8 cellular contexts compared by ENCODE assay signal in the genomic region with DNA sequence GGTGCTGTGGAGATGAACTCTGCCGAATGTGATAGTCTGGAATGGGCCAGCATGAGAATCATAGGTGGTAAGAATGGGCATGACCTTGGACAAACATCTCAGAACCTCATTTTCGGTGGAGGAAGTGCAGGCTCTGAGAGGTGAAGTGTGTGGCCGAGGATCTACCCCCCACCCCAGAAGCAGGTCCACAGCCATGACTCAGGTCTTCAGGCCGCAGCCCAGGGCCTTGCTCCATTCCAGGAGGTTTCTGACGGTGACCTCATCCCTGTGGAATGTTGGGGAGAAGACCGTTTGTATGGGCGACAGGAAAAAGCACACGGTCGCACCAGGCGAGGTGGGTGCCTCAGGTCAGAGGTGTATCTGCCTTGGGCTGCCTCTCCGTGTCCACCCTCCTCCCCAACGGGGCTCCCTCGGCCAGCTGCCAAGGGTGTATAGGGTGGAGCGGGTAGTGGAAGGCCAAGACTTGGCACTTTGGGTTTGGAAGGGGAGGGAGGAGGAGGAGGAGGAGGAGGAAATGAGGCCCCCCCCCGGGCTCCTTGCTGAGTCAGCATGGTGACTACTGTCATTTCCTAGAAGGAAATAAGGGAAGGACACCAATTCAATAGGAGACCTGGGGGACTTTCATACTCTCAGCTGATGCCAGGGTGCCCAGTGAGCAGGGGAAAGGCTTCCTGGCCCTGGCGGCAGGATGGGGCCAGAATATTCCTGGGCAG.
DNase-seq lines count a peak whose midpoint lies in the region; ATAC-seq, FAIRE-seq and TF ChIP-seq lines count a peak whose summit lies in the region.

No MANE protein-coding gene starts in this region.

- TF ChIP-seq CTCF in bronchial epithelial cell (IDR thresholded peaks at IDR 0.05; ENCODE audit: insufficient read depth, low read length, severe bottlenecking) (no peak), tibial artery (IDR thresholded peaks at IDR 0.05) (no peak)

- no peak for ATAC-seq in stimulated activated naive B cell treated with anti-CD40 and anti-IgM and Interleukin-4, amounts not matched to agents 10 μg/mL and 1 μg/mL and 100 μg/mL, for 72 hours (replicated peaks)
- ATAC-seq in GM19035 (IDR thresholded peaks at IDR 0.05; ENCODE audit: unreplicated experiment) (no peak), HG02610 (IDR thresholded peaks at IDR 0.05; ENCODE audit: unreplicated experiment) (no peak)

- peaks cover 9 to 51% (median 32%) of the 10 kb centered on the region in 4 donors for H3K4me1 ChIP-seq in tibial artery

- no peak overlapping the region for H3K4me3 ChIP-seq in bronchial epithelial cell (ENCODE audit: low read depth, low read length)
- no peak overlapping the region for H3K4me3 ChIP-seq in tibial artery

- H3K36me3 ChIP-seq in bronchial epithelial cell (ENCODE audit: control insufficient read depth, insufficient read depth, low read length): no peaks in the 10 kb centered on the region
- no peaks in the 10 kb centered on the region for H3K36me3 ChIP-seq in tibial artery

- no peaks in the 10 kb centered on the region for H3K9me3 ChIP-seq in tibial artery

- peak overlapping the region; percentile 81 to 82 for H3K27ac ChIP-seq in tibial artery

- intact Hi-C loops in tibial artery (cut with DNase I; ENCODE audit: low total_unique reads): loop anchor here (5.0 kb wide), 1 partner anchor 55 kb away; no protein-coding TSS in a partner anchor

- peaks cover 0 to 3% of the 10 kb centered on the region in 2 donors for H3K36me3 Mint-ChIP-seq in stimulated activated naive B cell treated with anti-CD40 and anti-IgM and Interleukin-4, amounts not matched to agents 10 μg/mL and 1 μg/mL and 100 μg/mL, for 72 hours

- no peaks in the 10 kb centered on the region for H3K27me3 Mint-ChIP-seq in stimulated activated naive B cell treated with anti-CD40 and anti-IgM and Interleukin-4, amounts not matched to agents 10 μg/mL and 1 μg/mL and 100 μg/mL, for 72 hours

- DNase-seq in HTR-8/SVneo (ENCODE audit: insufficient read length, low spot score) (peak; percentile 95), bronchial epithelial cell (ENCODE audit: low read depth) (peak; percentile 94), kidney tubule cell (ENCODE audit: low spot score) (peak; percentile 100), tibial artery (peak; percentile 78 to 92)
- no peak for DNase-seq in stimulated activated naive B cell treated with anti-CD40 and anti-IgM and Interleukin-4, amounts not matched to agents 10 μg/mL and 1 μg/mL and 100 μg/mL, for 72 hours
- DNase-seq in activated CD4-positive, alpha-beta T cell treated with anti-CD3 and anti-CD28 coated beads, Interleukin-2, amount 50 U/mL, for 48 hours: no peak

- H3K4me1 Mint-ChIP-seq in stimulated activated naive B cell treated with anti-CD40 and anti-IgM and Interleukin-4, amounts not matched to agents 10 μg/mL and 1 μg/mL and 100 μg/mL, for 72 hours: peaks cover 3 to 10% of the 10 kb centered on the region in 2 donors

- FAIRE-seq in HTR-8/SVneo (lab: Jason Lieb, UNC): peak; percentile 66
- peak; percentile 80 for FAIRE-seq in bronchial epithelial cell (lab: Jason Lieb, UNC)

- H3K4me3 Mint-ChIP-seq in stimulated activated naive B cell treated with anti-CD40 and anti-IgM and Interleukin-4, amounts not matched to agents 10 μg/mL and 1 μg/mL and 100 μg/mL, for 72 hours: no peak overlapping the region

- no peaks in the 10 kb centered on the region for H3K9me3 Mint-ChIP-seq in stimulated activated naive B cell treated with anti-CD40 and anti-IgM and Interleukin-4, amounts not matched to agents 10 μg/mL and 1 μg/mL and 100 μg/mL, for 72 hours

- no peaks in the 10 kb centered on the region for H3K27me3 ChIP-seq in bronchial epithelial cell (ENCODE audit: control insufficient read depth, insufficient read depth, low read length)
- no peaks in the 10 kb centered on the region for H3K27me3 ChIP-seq in tibial artery

- H3K27ac Mint-ChIP-seq in stimulated activated naive B cell treated with anti-CD40 and anti-IgM and Interleukin-4, amounts not matched to agents 10 μg/mL and 1 μg/mL and 100 μg/mL, for 72 hours: no peak overlapping the region

Comparison
In these comparisons a context has a peak if more than half of its experiments do, and no peak if none do; other contexts are left out.
1. DNase-seq: peak in HTR-8/SVneo (single experiment), bronchial epithelial cell (single experiment), kidney tubule cell (single experiment) and tibial artery (2 of 2); none in stimulated activated naive B cell treated with anti-CD40 and anti-IgM and Interleukin-4, amounts not matched to agents 10 μg/mL and 1 μg/mL and 100 μg/mL, for 72 hours (single experiment) and activated CD4-positive, alpha-beta T cell treated with anti-CD3 and anti-CD28 coated beads, Interleukin-2, amount 50 U/mL, for 48 hours (0 of 2).